In the genomic region with DNA sequence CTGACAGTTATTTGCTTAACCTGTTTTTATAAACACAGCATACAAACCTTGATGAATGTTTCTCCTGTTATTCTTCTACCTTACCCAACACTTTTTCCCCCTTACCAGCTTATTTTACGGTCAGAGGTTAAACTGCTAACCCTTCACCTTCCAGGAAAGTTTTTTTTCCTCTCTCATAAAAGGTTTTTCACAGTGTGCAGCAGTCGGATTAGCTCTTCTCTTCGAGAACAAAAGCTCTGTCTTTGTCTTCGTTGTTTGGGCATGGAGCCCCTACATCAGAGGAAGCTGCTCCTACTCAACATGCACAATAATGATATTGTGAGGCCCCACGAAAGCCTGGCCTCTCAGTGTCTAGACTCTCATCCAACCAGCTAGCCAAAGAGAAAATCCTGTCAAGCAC, we compare ENCODE assay signal across 17 cellular contexts. TPM values are rescaled to one million over a fixed set of nuclear protein-coding genes. Genes with fewer than 3 reads are reported as not detected.
DNase-seq lines count a peak whose midpoint lies in the region; TF ChIP-seq lines count a peak whose summit lies in the region.
"Had no signal": no experiment of that assay in that cellular context is flagged by ENCODE, and none has a peak within 500 bp of the region (broad histone marks: within the 10 kb centered on the region; RNA-seq: fewer than 3 reads in every experiment).

No MANE protein-coding gene starts in this region.

- H3K4me3 ChIP-seq in HAP-1: no peak overlapping the region
- H3K4me3 ChIP-seq in neural progenitor cell: peak overlapping the region; percentile 38

- H3K79me2 ChIP-seq in neural progenitor cell (ENCODE audit: low read depth): no peaks in the 10 kb centered on the region

- peak overlapping the region; percentile 71 for H3K27ac ChIP-seq in neural progenitor cell

- TF ChIP-seq CTCF in neural progenitor cell (IDR thresholded peaks at IDR 0.05): no peak

- no peaks in the 10 kb centered on the region for H3K9me3 ChIP-seq in HAP-1
- H3K9me3 ChIP-seq in neural progenitor cell (ENCODE audit: low read depth): peaks cover 4% of the 10 kb centered on the region
- H3K9me3 ChIP-seq: SK-N-SH had no signal

- in situ Hi-C loops in HAP-1 (cut with MboI; ENCODE audit: low sequenced_read_pairs): no loop called here

- DNase-seq in HAP-1 (ENCODE audit: low spot score in 2 of 2) (peak; percentile 75 to 89), NCI-H345 treated with DMSO at 0.1 percent for 48 hours (lab: John Stamatoyannopoulos, UW; ENCODE audit: unreplicated experiment) (peak; percentile 15), globus pallidus (ENCODE audit: low spot score) (peak; percentile 45), neural progenitor cell (ENCODE audit: low spot score) (peak; percentile 95), HPDE6-E6E7 (ENCODE audit: extremely low spot score) (no peak), erythroblast (lab: John Stamatoyannopoulos, UW) (no peak), cardiac septum (ENCODE audit: low spot score) (no peak), activated gamma-delta T cell treated with Interleukin-2 at 50 U/mL for 16 hours (no peak)
- DNase-seq: COR-L47, Kasumi-1, MM.1S, NCI-H1105, NCI-H1694, NCI-H2107, SK-N-SH had no signal

- H3K27me3 ChIP-seq in HAP-1 (ENCODE audit: low read depth) (no peaks in the 10 kb centered on the region), neural progenitor cell (no peaks in the 10 kb centered on the region)

- no peak overlapping the region for H2AFZ ChIP-seq in neural progenitor cell (replicated peaks)

- H3K36me3 Mint-ChIP-seq in neural progenitor cell: peaks cover 13% of the 10 kb centered on the region

- intact Hi-C loops in cardiac septum (cut with DNase I): no loop called here

- H3F3A ChIP-seq in neural progenitor cell (ENCODE audit: low read depth): peaks cover 32% of the 10 kb centered on the region

- peak overlapping the region; percentile 77 for H3K4me2 ChIP-seq in neural progenitor cell
- H3K4me2 ChIP-seq: SK-N-SH had no signal

- H3K27ac Mint-ChIP-seq in neural progenitor cell: no peak overlapping the region
- H3K27ac Mint-ChIP-seq: CD14-positive monocyte, IgD-negative memory B cell had no signal

- H3K9ac ChIP-seq in neural progenitor cell: no peak overlapping the region
- H3K9ac ChIP-seq: SK-N-SH had no signal

- no peaks in the 10 kb centered on the region for H3K36me3 ChIP-seq in HAP-1 (replicated peaks)
- no peaks in the 10 kb centered on the region for H3K36me3 ChIP-seq in neural progenitor cell

- no peak for TF ChIP-seq POLR2A in erythroblast (IDR thresholded peaks at IDR 0.05; ENCODE audit: low read length)

- H4K20me1 ChIP-seq in neural progenitor cell (ENCODE audit: low read depth): no peaks in the 10 kb centered on the region

- H3K4me1 ChIP-seq in HAP-1 (peaks cover 51% of the 10 kb centered on the region), neural progenitor cell (peaks cover 88% of the 10 kb centered on the region)

- peaks cover 20% of the 10 kb centered on the region for H3K9me3 Mint-ChIP-seq in neural progenitor cell

- peaks cover 5% of the 10 kb centered on the region for H3K27me3 Mint-ChIP-seq in neural progenitor cell (ENCODE audit: insufficient read depth, low read depth)
- H3K27me3 Mint-ChIP-seq: IgD-negative memory B cell had no signal

- peak overlapping the region; percentile 33 for H3K4me3 Mint-ChIP-seq in neural progenitor cell
- H3K4me3 Mint-ChIP-seq: CD14-positive monocyte, IgD-negative memory B cell had no signal

- peaks cover 54% of the 10 kb centered on the region for H3K4me1 Mint-ChIP-seq in neural progenitor cell

RNA-seq across cellular contexts. Expression of a gene that starts 42.0 kb away (rescaled TPM):
- 12.2 and 13.1 TPM in 2 replicates for total RNA-seq in neural progenitor cell (ENCODE audit: low replicate concordance)
- 22.0 TPM for total RNA-seq in cardiac septum

Comparison
In these comparisons a context has a peak if more than half of its experiments do, and no peak if none do; other contexts are left out.
1. DNase-seq: peak in HAP-1 (2 of 2), NCI-H345 treated with DMSO at 0.1 percent for 48 hours (single experiment), globus pallidus (single experiment) and neural progenitor cell (single experiment); none in HPDE6-E6E7 (single experiment), erythroblast (0 of 2), cardiac septum (single experiment) and activated gamma-delta T cell treated with Interleukin-2 at 50 U/mL for 16 hours (single experiment).